Comparison of ENCODE assay signal across 23 cellular contexts in the genomic region with DNA sequence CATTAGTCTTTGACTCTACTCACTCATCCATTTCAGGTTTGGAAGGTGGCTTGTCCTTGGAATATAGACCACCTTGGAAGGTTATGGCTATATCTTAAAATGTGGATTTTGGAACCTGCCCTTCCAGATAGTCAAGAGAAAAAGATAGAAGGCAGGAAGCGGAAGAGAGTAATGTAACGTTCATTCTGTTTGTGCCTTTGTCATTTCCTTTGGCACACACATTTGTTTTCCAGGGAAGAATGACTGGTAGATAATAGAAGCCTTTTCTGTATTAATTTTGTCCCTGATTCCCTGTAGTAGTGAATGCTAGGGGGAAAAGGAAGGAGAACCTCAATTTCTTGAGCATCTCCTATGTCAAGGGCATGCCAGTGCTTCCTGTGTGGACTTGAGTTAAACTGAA.
"Had no signal": no experiment of that assay in that cellular context is flagged by ENCODE, and none has a peak within 500 bp of the region (broad histone marks: within the 10 kb centered on the region; RNA-seq: fewer than 3 reads in every experiment).

No MANE protein-coding gene starts in this region.

- H3K9ac ChIP-seq: KMS-11 had no signal

- DNase-seq: IMR-90, Kasumi-1, MM.1S, NCI-H1092 treated with DMSO at 0.1 percent for 48 hours, NCI-H1436, NCI-H187, NCI-H2029, NCI-H2081 treated with DMSO at 0.1 percent for 48 hours, NCI-H2171, NCI-H226, NCI-H446, NCI-H510A, NCI-H524 treated with DMSO at 0.1 percent for 48 hours, NCI-H69, NCI-H774, Right ventricle myocardium superior, RPMI8226, SIG-M5 had no signal

- H3K4me2 ChIP-seq: KMS-11 had no signal

- H3K27me3 ChIP-seq: SJSA1 had no signal

- FAIRE-seq: HepG2, RCC 7860 had no signal

- ATAC-seq: HepG2 had no signal

- H3K4me3 ChIP-seq: SJSA1, SK-N-MC had no signal

- H3K27ac ChIP-seq: KMS-11, SJSA1, SK-N-MC had no signal

- H3K36me3 ChIP-seq: SJSA1 had no signal

- H3K9me3 ChIP-seq: SJSA1 had no signal
